1 cellular context compared by ENCODE assay signal in the genomic region with DNA sequence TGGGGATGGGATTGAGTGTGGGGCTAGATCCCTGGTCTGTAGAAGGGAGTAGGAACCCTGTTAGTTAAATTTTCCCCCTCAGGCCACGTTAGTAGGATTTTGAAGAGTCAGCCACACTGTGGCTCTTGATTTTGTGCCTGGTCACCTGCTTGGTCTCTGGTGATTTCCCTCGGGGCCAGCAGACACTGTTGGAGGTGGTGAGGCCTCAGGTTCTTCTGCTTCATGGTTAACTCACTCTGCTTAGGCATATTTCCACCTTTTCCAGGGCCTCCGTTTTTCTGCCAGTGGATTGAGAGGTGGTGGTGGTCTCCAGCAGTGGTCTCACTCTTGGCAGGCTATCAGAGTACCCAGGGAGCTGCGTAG.
A peak's percentile ranks its signal among the peaks of the same experiment; 100 is the strongest.
TF ChIP-seq lines count a peak whose summit lies in the region.

No MANE protein-coding gene starts in this region.

TF ChIP-seq in GM12878, 131 proteins besides CTCF, POLR2A, EP300 and RAD21:
- no peak for TF ChIP-seq PML (IDR thresholded peaks at IDR 0.05; ENCODE audit: low read length)
- 0 out of 2 replicates have a peak, but pooled peaks have one; percentile 22 for TF ChIP-seq RAD51 (IDR thresholded peaks at IDR 0.05)
- 0 out of 2 replicates have a peak, but pooled peaks have one; percentile 16 for TF ChIP-seq TCF12 (IDR thresholded peaks at IDR 0.05; ENCODE audit: low read depth, low read length)
- TF ChIP-seq, protein P1, sequence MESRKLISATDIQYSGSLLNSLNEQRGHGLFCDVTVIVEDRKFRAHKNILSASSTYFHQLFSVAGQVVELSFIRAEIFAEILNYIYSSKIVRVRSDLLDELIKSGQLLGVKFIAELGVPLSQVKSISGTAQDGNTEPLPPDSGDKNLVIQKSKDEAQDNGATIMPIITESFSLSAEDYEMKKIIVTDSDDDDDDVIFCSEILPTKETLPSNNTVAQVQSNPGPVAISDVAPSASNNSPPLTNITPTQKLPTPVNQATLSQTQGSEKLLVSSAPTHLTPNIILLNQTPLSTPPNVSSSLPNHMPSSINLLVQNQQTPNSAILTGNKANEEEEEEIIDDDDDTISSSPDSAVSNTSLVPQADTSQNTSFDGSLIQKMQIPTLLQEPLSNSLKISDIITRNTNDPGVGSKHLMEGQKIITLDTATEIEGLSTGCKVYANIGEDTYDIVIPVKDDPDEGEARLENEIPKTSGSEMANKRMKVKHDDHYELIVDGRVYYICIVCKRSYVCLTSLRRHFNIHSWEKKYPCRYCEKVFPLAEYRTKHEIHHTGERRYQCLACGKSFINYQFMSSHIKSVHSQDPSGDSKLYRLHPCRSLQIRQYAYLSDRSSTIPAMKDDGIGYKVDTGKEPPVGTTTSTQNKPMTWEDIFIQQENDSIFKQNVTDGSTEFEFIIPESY (IDR thresholded peaks at IDR 0.05), result 0 out of 2 replicates have a peak, but pooled peaks have one; percentile 2
- peak; percentile 6 to 46; a peak in 1 of 4 replicates for TF ChIP-seq BHLHE40 (IDR thresholded peaks at IDR 0.05; ENCODE audit: borderline replicate concordance in 1 of 2, low read depth in 2 of 2, low read length in 1 of 2)
